1 cellular context compared by ENCODE assay signal in genomic region chr13:91361755-91362271, GRCh38.
A peak's percentile ranks its signal among the peaks of the same experiment; 100 is the strongest.
TF ChIP-seq lines count a peak whose summit lies in the region.

No MANE protein-coding gene starts in this region.

TF ChIP-seq in HepG2, 621 proteins besides CTCF, POLR2A, EP300 and RAD21 (continued from another document and continues in another):
- TF ChIP-seq FOXP4 (CRISPR knock-in tag; IDR thresholded peaks at IDR 0.05) = peak; percentile 91
- peak; percentile 23; the same call in 1 of the 2 replicates for TF ChIP-seq TFE3 (CRISPR knock-in tag; IDR thresholded peaks at IDR 0.05)
- TF ChIP-seq ZBTB39 (CRISPR knock-in tag; IDR thresholded peaks at IDR 0.05) = no peak
- no peak for TF ChIP-seq PHF21A (CRISPR knock-in tag; IDR thresholded peaks at IDR 0.05)
- TF ChIP-seq THAP11 (CRISPR knock-in tag; IDR thresholded peaks at IDR 0.05) = peak; percentile 37; the same call in 1 of the 2 replicates
- TF ChIP-seq ZSCAN29 (CRISPR knock-in tag; conservative IDR thresholded peaks at IDR 0.05) = 0 out of 2 replicates have a peak, but pooled peaks have one; percentile 22
- TF ChIP-seq, protein P1, sequence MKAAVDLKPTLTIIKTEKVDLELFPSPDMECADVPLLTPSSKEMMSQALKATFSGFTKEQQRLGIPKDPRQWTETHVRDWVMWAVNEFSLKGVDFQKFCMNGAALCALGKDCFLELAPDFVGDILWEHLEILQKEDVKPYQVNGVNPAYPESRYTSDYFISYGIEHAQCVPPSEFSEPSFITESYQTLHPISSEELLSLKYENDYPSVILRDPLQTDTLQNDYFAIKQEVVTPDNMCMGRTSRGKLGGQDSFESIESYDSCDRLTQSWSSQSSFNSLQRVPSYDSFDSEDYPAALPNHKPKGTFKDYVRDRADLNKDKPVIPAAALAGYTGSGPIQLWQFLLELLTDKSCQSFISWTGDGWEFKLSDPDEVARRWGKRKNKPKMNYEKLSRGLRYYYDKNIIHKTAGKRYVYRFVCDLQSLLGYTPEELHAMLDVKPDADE (CRISPR knock-in tag; IDR thresholded peaks at IDR 0.05) = no peak
- TF ChIP-seq ZNF331 (CRISPR knock-in tag; IDR thresholded peaks at IDR 0.05) = 0 out of 2 replicates have a peak, but pooled peaks have one; percentile 15
- TF ChIP-seq, protein P2, sequence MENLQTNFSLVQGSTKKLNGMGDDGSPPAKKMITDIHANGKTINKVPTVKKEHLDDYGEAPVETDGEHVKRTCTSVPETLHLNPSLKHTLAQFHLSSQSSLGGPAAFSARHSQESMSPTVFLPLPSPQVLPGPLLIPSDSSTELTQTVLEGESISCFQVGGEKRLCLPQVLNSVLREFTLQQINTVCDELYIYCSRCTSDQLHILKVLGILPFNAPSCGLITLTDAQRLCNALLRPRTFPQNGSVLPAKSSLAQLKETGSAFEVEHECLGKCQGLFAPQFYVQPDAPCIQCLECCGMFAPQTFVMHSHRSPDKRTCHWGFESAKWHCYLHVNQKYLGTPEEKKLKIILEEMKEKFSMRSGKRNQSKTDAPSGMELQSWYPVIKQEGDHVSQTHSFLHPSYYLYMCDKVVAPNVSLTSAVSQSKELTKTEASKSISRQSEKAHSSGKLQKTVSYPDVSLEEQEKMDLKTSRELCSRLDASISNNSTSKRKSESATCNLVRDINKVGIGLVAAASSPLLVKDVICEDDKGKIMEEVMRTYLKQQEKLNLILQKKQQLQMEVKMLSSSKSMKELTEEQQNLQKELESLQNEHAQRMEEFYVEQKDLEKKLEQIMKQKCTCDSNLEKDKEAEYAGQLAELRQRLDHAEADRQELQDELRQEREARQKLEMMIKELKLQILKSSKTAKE (CRISPR knock-in tag; IDR thresholded peaks at IDR 0.05; ENCODE audit: borderline replicate concordance) = no peak
- TF ChIP-seq GTF3A (CRISPR knock-in tag; conservative IDR thresholded peaks at IDR 0.05) = no peak
- TF ChIP-seq ARHGAP35 (CRISPR knock-in tag; IDR thresholded peaks at IDR 0.05; ENCODE audit: borderline replicate concordance) = no peak
- no peak for TF ChIP-seq PITX1 (CRISPR knock-in tag; IDR thresholded peaks at IDR 0.05)
- TF ChIP-seq ONECUT2 (CRISPR knock-in tag; IDR thresholded peaks at IDR 0.05) = peak; percentile 75; the same call in 1 of the 2 replicates
- no peak for TF ChIP-seq ZZZ3 (CRISPR knock-in tag; IDR thresholded peaks at IDR 0.05; ENCODE audit: borderline replicate concordance)
- no peak for TF ChIP-seq ZBTB21 (CRISPR knock-in tag; IDR thresholded peaks at IDR 0.05)
- TF ChIP-seq ZNF274 (CRISPR knock-in tag; IDR thresholded peaks at IDR 0.05) = no peak
- TF ChIP-seq PHF20 (CRISPR knock-in tag; IDR thresholded peaks at IDR 0.05) = no peak
- peak; percentile 93; the same call in 1 of the 2 replicates for TF ChIP-seq NFIC (IDR thresholded peaks at IDR 0.05; ENCODE audit: low read length)
- peak; percentile 81; the same call in 1 of the 2 replicates for TF ChIP-seq MBD4 (IDR thresholded peaks at IDR 0.05; ENCODE audit: borderline replicate concordance, low read length)
- TF ChIP-seq SAFB2 (CRISPR knock-in tag; IDR thresholded peaks at IDR 0.05; ENCODE audit: borderline replicate concordance, low read depth) = no peak
- TF ChIP-seq ATF7 (IDR thresholded peaks at IDR 0.05) = peak; percentile 27; the same call in 1 of the 2 replicates
- TF ChIP-seq ATF7 (CRISPR knock-in tag; IDR thresholded peaks at IDR 0.05) = no peak
- no peak for TF ChIP-seq ZNF761 (CRISPR knock-in tag; conservative IDR thresholded peaks at IDR 0.05)
- TF ChIP-seq ZNF619 (CRISPR knock-in tag; IDR thresholded peaks at IDR 0.05) = no peak
- no peak for TF ChIP-seq ZFP36L2 (CRISPR knock-in tag; IDR thresholded peaks at IDR 0.05)
- peak; percentile 74 for TF ChIP-seq TCF7 (IDR thresholded peaks at IDR 0.05; ENCODE audit: low read depth)
- no peak for TF ChIP-seq ZNF101 (CRISPR knock-in tag; IDR thresholded peaks at IDR 0.05; ENCODE audit: borderline replicate concordance, low read depth)
- peak in 1 of 2 experiments; percentile 29; a peak in 1 of 4 replicates for TF ChIP-seq HMGXB4 (CRISPR knock-in tag; IDR thresholded peaks at IDR 0.05; ENCODE audit: borderline replicate concordance in 1 of 2, low read depth in 1 of 2)
- TF ChIP-seq ARID4A (CRISPR knock-in tag; IDR thresholded peaks at IDR 0.05; ENCODE audit: borderline replicate concordance) = no peak
- no peak for TF ChIP-seq ZNF280D (CRISPR knock-in tag; IDR thresholded peaks at IDR 0.05)
- no peak for TF ChIP-seq RFXANK (CRISPR knock-in tag; IDR thresholded peaks at IDR 0.05)
- TF ChIP-seq BCL6 (CRISPR knock-in tag; IDR thresholded peaks at IDR 0.05) = peak; percentile 74
- TF ChIP-seq, protein P3, sequence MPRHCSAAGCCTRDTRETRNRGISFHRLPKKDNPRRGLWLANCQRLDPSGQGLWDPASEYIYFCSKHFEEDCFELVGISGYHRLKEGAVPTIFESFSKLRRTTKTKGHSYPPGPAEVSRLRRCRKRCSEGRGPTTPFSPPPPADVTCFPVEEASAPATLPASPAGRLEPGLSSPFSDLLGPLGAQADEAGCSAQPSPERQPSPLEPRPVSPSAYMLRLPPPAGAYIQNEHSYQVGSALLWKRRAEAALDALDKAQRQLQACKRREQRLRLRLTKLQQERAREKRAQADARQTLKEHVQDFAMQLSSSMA (CRISPR knock-in tag; IDR thresholded peaks at IDR 0.05) = no peak
- TF ChIP-seq, protein P4, sequence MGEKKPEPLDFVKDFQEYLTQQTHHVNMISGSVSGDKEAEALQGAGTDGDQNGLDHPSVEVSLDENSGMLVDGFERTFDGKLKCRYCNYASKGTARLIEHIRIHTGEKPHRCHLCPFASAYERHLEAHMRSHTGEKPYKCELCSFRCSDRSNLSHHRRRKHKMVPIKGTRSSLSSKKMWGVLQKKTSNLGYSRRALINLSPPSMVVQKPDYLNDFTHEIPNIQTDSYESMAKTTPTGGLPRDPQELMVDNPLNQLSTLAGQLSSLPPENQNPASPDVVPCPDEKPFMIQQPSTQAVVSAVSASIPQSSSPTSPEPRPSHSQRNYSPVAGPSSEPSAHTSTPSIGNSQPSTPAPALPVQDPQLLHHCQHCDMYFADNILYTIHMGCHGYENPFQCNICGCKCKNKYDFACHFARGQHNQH (CRISPR knock-in tag; IDR thresholded peaks at IDR 0.05) = no peak; the same call in 1 of the 2 replicates
- peak; percentile 38; the same call in 1 of the 2 replicates for TF ChIP-seq IRF2 (CRISPR knock-in tag; IDR thresholded peaks at IDR 0.05)
- TF ChIP-seq ZNF563 (CRISPR knock-in tag; IDR thresholded peaks at IDR 0.05) = no peak
- TF ChIP-seq ZC3H13 (CRISPR knock-in tag; IDR thresholded peaks at IDR 0.05) = no peak
